Comparison of ENCODE assay signal across 2 cellular contexts in the genomic region with DNA sequence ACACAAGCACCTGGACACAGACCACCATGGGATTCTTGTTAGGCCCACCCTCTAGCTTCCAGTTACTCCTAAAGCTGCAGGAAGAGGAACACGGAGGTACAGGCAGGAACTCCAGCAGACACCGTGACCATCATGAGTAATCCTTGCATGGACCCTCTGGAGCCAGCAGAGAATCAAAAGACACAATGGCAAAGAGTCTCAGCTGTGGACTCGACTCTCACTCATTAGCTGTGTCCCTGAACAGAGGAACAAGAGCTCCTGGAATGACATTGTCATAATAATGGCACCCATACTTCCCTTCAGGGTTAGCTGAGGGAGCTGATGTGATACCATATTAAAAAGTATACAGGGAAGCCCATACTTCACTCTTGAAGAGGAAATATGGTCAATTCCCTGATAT.
TF ChIP-seq lines count a peak whose summit lies in the region.

No MANE protein-coding gene starts in this region.

TF ChIP-seq in SK-N-SH, 30 proteins besides CTCF, POLR2A, EP300 and RAD21:
- TF ChIP-seq RCOR1 (IDR thresholded peaks at IDR 0.05; ENCODE audit: low read length): no peak
- TF ChIP-seq CHD2 (IDR thresholded peaks at IDR 0.05; ENCODE audit: low read length, partially characterized antibody): no peak
- TF ChIP-seq NRF1 (IDR thresholded peaks at IDR 0.05; ENCODE audit: low read depth, low read length): no peak
- TF ChIP-seq, protein P1, sequence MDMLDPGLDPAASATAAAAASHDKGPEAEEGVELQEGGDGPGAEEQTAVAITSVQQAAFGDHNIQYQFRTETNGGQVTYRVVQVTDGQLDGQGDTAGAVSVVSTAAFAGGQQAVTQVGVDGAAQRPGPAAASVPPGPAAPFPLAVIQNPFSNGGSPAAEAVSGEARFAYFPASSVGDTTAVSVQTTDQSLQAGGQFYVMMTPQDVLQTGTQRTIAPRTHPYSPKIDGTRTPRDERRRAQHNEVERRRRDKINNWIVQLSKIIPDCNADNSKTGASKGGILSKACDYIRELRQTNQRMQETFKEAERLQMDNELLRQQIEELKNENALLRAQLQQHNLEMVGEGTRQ (IDR thresholded peaks at IDR 0.05; ENCODE audit: borderline replicate concordance, low read depth, low read length): no peak
- TF ChIP-seq SIN3A (IDR thresholded peaks at IDR 0.05; ENCODE audit: borderline replicate concordance, low read depth, low read length): no peak
- no peak for TF ChIP-seq YY1 (IDR thresholded peaks at IDR 0.05; ENCODE audit: low read depth)
- no peak for TF ChIP-seq FOXM1 (IDR thresholded peaks at IDR 0.05; ENCODE audit: low read depth)
- TF ChIP-seq, protein P2, sequence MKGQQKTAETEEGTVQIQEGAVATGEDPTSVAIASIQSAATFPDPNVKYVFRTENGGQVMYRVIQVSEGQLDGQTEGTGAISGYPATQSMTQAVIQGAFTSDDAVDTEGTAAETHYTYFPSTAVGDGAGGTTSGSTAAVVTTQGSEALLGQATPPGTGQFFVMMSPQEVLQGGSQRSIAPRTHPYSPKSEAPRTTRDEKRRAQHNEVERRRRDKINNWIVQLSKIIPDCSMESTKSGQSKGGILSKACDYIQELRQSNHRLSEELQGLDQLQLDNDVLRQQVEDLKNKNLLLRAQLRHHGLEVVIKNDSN (IDR thresholded peaks at IDR 0.05; ENCODE audit: borderline replicate concordance, low read depth): no peak
- no peak for TF ChIP-seq MEF2A (IDR thresholded peaks at IDR 0.05; ENCODE audit: borderline replicate concordance, low read depth)
- TF ChIP-seq POLR2AphosphoS5 (IDR thresholded peaks at IDR 0.05; ENCODE audit: low read depth, low read length): no peak
- TF ChIP-seq MXI1 (IDR thresholded peaks at IDR 0.05; ENCODE audit: low read depth, low read length): no peak
- no peak for TF ChIP-seq TEAD4 (IDR thresholded peaks at IDR 0.05; ENCODE audit: borderline replicate concordance, insufficient read depth)
- TF ChIP-seq NFIC (IDR thresholded peaks at IDR 0.05; ENCODE audit: borderline replicate concordance): no peak
- TF ChIP-seq, protein P3, sequence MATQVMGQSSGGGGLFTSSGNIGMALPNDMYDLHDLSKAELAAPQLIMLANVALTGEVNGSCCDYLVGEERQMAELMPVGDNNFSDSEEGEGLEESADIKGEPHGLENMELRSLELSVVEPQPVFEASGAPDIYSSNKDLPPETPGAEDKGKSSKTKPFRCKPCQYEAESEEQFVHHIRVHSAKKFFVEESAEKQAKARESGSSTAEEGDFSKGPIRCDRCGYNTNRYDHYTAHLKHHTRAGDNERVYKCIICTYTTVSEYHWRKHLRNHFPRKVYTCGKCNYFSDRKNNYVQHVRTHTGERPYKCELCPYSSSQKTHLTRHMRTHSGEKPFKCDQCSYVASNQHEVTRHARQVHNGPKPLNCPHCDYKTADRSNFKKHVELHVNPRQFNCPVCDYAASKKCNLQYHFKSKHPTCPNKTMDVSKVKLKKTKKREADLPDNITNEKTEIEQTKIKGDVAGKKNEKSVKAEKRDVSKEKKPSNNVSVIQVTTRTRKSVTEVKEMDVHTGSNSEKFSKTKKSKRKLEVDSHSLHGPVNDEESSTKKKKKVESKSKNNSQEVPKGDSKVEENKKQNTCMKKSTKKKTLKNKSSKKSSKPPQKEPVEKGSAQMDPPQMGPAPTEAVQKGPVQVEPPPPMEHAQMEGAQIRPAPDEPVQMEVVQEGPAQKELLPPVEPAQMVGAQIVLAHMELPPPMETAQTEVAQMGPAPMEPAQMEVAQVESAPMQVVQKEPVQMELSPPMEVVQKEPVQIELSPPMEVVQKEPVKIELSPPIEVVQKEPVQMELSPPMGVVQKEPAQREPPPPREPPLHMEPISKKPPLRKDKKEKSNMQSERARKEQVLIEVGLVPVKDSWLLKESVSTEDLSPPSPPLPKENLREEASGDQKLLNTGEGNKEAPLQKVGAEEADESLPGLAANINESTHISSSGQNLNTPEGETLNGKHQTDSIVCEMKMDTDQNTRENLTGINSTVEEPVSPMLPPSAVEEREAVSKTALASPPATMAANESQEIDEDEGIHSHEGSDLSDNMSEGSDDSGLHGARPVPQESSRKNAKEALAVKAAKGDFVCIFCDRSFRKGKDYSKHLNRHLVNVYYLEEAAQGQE (IDR thresholded peaks at IDR 0.05; ENCODE audit: low read depth, low read length): no peak

TF ChIP-seq in SK-N-SH treated with all-trans-retinoic acid at 6 μM for 48 hours, 23 proteins besides CTCF, POLR2A, EP300 and RAD21:
- TF ChIP-seq, protein P4, sequence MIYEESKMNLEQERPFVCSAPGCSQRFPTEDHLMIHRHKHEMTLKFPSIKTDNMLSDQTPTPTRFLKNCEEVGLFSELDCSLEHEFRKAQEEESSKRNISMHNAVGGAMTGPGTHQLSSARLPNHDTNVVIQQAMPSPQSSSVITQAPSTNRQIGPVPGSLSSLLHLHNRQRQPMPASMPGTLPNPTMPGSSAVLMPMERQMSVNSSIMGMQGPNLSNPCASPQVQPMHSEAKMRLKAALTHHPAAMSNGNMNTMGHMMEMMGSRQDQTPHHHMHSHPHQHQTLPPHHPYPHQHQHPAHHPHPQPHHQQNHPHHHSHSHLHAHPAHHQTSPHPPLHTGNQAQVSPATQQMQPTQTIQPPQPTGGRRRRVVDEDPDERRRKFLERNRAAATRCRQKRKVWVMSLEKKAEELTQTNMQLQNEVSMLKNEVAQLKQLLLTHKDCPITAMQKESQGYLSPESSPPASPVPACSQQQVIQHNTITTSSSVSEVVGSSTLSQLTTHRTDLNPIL (CRISPR knock-in tag; IDR thresholded peaks at IDR 0.05; ENCODE audit: low read depth): no peak
- TF ChIP-seq ZFP30 (CRISPR knock-in tag; IDR thresholded peaks at IDR 0.05) (no peak), ZC3H10 (CRISPR knock-in tag; IDR thresholded peaks at IDR 0.05) (no peak), CSDC2 (CRISPR knock-in tag; IDR thresholded peaks at IDR 0.05) (no peak), CSRNP3 (CRISPR knock-in tag; IDR thresholded peaks at IDR 0.05) (no peak), ARNTL (CRISPR knock-in tag; IDR thresholded peaks at IDR 0.05; ENCODE audit: borderline replicate concordance, low read depth) (no peak), TOX (CRISPR knock-in tag; IDR thresholded peaks at IDR 0.05; ENCODE audit: borderline replicate concordance) (no peak)
